30 cellular contexts compared by ENCODE assay signal in the genomic region with DNA sequence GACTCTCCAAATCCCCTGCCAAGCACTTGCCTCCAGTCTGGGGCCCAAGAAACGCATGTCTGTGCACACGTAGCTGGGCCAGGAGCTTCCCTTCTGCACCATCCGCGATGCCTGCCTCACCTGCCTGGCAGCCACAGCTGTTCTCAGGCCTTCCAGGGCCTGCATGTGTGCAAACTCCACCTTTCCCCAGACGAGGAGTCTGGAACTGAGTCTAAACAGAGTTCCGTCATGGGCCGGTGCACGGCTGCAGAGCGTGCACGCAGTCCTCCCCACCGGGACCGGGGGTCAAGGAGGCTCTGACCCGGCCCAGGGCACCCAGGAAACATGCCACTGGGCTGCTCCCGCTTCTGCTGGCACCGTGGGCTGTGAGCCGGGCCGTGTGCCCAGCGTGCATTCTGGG.
"Had no signal": no experiment of that assay in that cellular context is flagged by ENCODE, and none has a peak within 500 bp of the region (broad histone marks: within the 10 kb centered on the region; RNA-seq: fewer than 3 reads in every experiment).

No MANE protein-coding gene starts in this region.

- H3K4me1 ChIP-seq: esophagus muscularis mucosa, foreskin keratinocyte, heart left ventricle, parathyroid adenoma, thyroid gland, upper lobe of left lung had no signal

- H3K9ac ChIP-seq: parathyroid adenoma had no signal

- H3K27me3 Mint-ChIP-seq: activated B cell treated with CpG ODN at 0.5 μM for 24 hours; activated naive CD8-positive, alpha-beta T cell treated with anti-CD3 and anti-CD28 coated beads, Interleukin-2, amount 10 ng/mL, durations not matched to agents 7 days and 5 days had no signal

- H3K79me2 ChIP-seq: parathyroid adenoma had no signal

- H3K27ac Mint-ChIP-seq: activated B cell treated with CpG ODN at 0.5 μM for 24 hours; activated naive CD4-positive, alpha-beta T cell treated with anti-CD3 and anti-CD28 coated beads for 36 hours; activated naive CD8-positive, alpha-beta T cell treated with anti-CD3 and anti-CD28 coated beads, Interleukin-2, amount 10 ng/mL, durations not matched to agents 7 days and 5 days; activated T-helper 1 cell treated with anti-CD3 and anti-CD28 coated beads, Interleukin-12 subunit alpha, Interleukin-12 subunit beta, Interleukin-2, Interleukin-4 antibody, amounts not matched to agents 30 ng/mL and 10 ng/mL and 1 ng/mL, durations not matched to agents 14 hours and 24 hours and 36 hours; immature natural killer cell; natural killer cell treated with Interleukin-12 subunit alpha and Interleukin-12 subunit beta and Interleukin-15 and Interleukin-18, amount 100 ng/mL, for 72 hours; stimulated activated memory B cell treated with anti-CD40 and anti-IgM and Interleukin-4, amounts not matched to agents 10 μg/mL and 1 μg/mL and 100 μg/mL, for 72 hours; stimulated activated naive CD8-positive, alpha-beta T cell treated with anti-CD3 and anti-CD28 coated beads, Interleukin-15, amount 100 ng/mL, for 72 hours; T-helper 2 cell treated with Interferon-gamma antibody and Interleukin-4, amounts not matched to agents 5 μg/mL and 100 μg/mL, for 36 hours had no signal

- H3K4me3 ChIP-seq: esophagus muscularis mucosa, heart left ventricle, lung, mucosa of descending colon, thyroid gland, upper lobe of left lung had no signal

- H3K4me1 Mint-ChIP-seq: activated B cell treated with CpG ODN at 0.5 μM for 24 hours; activated naive CD8-positive, alpha-beta T cell treated with anti-CD3 and anti-CD28 coated beads, Interleukin-2, amount 10 ng/mL, durations not matched to agents 7 days and 5 days; immature natural killer cell; stimulated activated memory B cell treated with anti-CD40 and anti-IgM and Interleukin-4, amounts not matched to agents 10 μg/mL and 1 μg/mL and 100 μg/mL, for 72 hours; stimulated activated naive CD8-positive, alpha-beta T cell treated with anti-CD3 and anti-CD28 coated beads, Interleukin-15, amount 100 ng/mL, for 72 hours had no signal

- H3K36me3 ChIP-seq: brain microvascular endothelial cell, esophagus muscularis mucosa, heart left ventricle, thyroid gland, upper lobe of left lung had no signal

- H3K4me3 Mint-ChIP-seq: activated B cell treated with CpG ODN at 0.5 μM for 24 hours; activated naive CD4-positive, alpha-beta T cell treated with anti-CD3 and anti-CD28 coated beads for 36 hours; activated naive CD8-positive, alpha-beta T cell treated with anti-CD3 and anti-CD28 coated beads, Interleukin-2, amount 10 ng/mL, durations not matched to agents 7 days and 5 days; activated T-helper 1 cell treated with anti-CD3 and anti-CD28 coated beads, Interleukin-12 subunit alpha, Interleukin-12 subunit beta, Interleukin-2, Interleukin-4 antibody, amounts not matched to agents 30 ng/mL and 10 ng/mL and 1 ng/mL, durations not matched to agents 14 hours and 24 hours and 36 hours; immature natural killer cell; natural killer cell treated with Interleukin-12 subunit alpha and Interleukin-12 subunit beta and Interleukin-15 and Interleukin-18, amount 100 ng/mL, for 72 hours; stimulated activated memory B cell treated with anti-CD40 and anti-IgM and Interleukin-4, amounts not matched to agents 10 μg/mL and 1 μg/mL and 100 μg/mL, for 72 hours; stimulated activated naive CD8-positive, alpha-beta T cell treated with anti-CD3 and anti-CD28 coated beads, Interleukin-15, amount 100 ng/mL, for 72 hours; T-helper 2 cell treated with Interferon-gamma antibody and Interleukin-4, amounts not matched to agents 5 μg/mL and 100 μg/mL, for 36 hours had no signal

- ATAC-seq: foreskin keratinocyte; heart left ventricle; left lobe of liver; mucosa of descending colon; right cardiac atrium; stimulated activated memory B cell treated with anti-CD40 and anti-IgM and Interleukin-4, amounts not matched to agents 10 μg/mL and 1 μg/mL and 100 μg/mL, for 72 hours; stimulated activated naive CD8-positive, alpha-beta T cell treated with anti-CD3 and anti-CD28 coated beads, Interleukin-15, amount 100 ng/mL, for 72 hours had no signal

- DNase-seq: activated B cell treated with CpG ODN at 0.5 μM for 24 hours; activated CD4-positive, alpha-beta T cell treated with anti-CD3 and anti-CD28 coated beads, Interleukin-2, amount 50 U/mL, for 1 hour; activated CD8-positive, alpha-beta memory T cell treated with anti-CD3 and anti-CD28 coated beads, Interleukin-2, amount 50 U/mL, for 4 hours; activated effector memory CD4-positive, alpha-beta T cell treated with anti-CD3 and anti-CD28 coated beads, Interleukin-2, amount 50 U/mL, for 16 hours; activated naive CD4-positive, alpha-beta T cell treated with anti-CD3 and anti-CD28 coated beads for 36 hours; activated naive CD8-positive, alpha-beta T cell treated with anti-CD3 and anti-CD28 coated beads, Interleukin-2, amount 10 ng/mL, durations not matched to agents 7 days and 5 days; activated T-cell treated with anti-CD3 and anti-CD28 coated beads, Interleukin-2, amount 50 U/mL, for 1 hour; amniotic stem cell; brain microvascular endothelial cell; foreskin keratinocyte; heart left ventricle; hypothalamus; immature natural killer cell; mesendoderm; mucosa of descending colon; right cardiac atrium; stimulated activated CD4-positive, alpha-beta T cell treated with anti-CD3 and anti-CD28 coated beads, Interleukin-4, amount 100 ng/mL, for 1 hour; stimulated activated naive CD8-positive, alpha-beta T cell treated with anti-CD3 and anti-CD28 coated beads, Interleukin-15, amount 100 ng/mL, for 72 hours; substantia nigra; T-helper 1 cell; thyroid gland; upper lobe of left lung had no signal

- H3K27me3 ChIP-seq: brain microvascular endothelial cell, foreskin keratinocyte, thyroid gland, upper lobe of left lung had no signal

- H3K9me3 Mint-ChIP-seq: activated T-helper 1 cell treated with anti-CD3 and anti-CD28 coated beads, Interleukin-12 subunit alpha, Interleukin-12 subunit beta, Interleukin-2, Interleukin-4 antibody, amounts not matched to agents 30 ng/mL and 10 ng/mL and 1 ng/mL, durations not matched to agents 14 hours and 24 hours and 36 hours; immature natural killer cell; natural killer cell treated with Interleukin-12 subunit alpha and Interleukin-12 subunit beta and Interleukin-15 and Interleukin-18, amount 100 ng/mL, for 72 hours had no signal

- H3K9me3 ChIP-seq: esophagus muscularis mucosa, heart left ventricle, mucosa of descending colon, thyroid gland, upper lobe of left lung had no signal

- H2AFZ ChIP-seq: parathyroid adenoma had no signal

- H3K36me3 Mint-ChIP-seq: activated naive CD8-positive, alpha-beta T cell treated with anti-CD3 and anti-CD28 coated beads, Interleukin-2, amount 10 ng/mL, durations not matched to agents 7 days and 5 days; immature natural killer cell; natural killer cell treated with Interleukin-12 subunit alpha and Interleukin-12 subunit beta and Interleukin-15 and Interleukin-18, amount 100 ng/mL, for 72 hours; stimulated activated memory B cell treated with anti-CD40 and anti-IgM and Interleukin-4, amounts not matched to agents 10 μg/mL and 1 μg/mL and 100 μg/mL, for 72 hours had no signal

- H3K27ac ChIP-seq: brain microvascular endothelial cell, esophagus muscularis mucosa, foreskin keratinocyte, heart left ventricle, parathyroid adenoma, thyroid gland, upper lobe of left lung had no signal
